Comparison of ENCODE assay signal across 2 cellular contexts in the genomic region with DNA sequence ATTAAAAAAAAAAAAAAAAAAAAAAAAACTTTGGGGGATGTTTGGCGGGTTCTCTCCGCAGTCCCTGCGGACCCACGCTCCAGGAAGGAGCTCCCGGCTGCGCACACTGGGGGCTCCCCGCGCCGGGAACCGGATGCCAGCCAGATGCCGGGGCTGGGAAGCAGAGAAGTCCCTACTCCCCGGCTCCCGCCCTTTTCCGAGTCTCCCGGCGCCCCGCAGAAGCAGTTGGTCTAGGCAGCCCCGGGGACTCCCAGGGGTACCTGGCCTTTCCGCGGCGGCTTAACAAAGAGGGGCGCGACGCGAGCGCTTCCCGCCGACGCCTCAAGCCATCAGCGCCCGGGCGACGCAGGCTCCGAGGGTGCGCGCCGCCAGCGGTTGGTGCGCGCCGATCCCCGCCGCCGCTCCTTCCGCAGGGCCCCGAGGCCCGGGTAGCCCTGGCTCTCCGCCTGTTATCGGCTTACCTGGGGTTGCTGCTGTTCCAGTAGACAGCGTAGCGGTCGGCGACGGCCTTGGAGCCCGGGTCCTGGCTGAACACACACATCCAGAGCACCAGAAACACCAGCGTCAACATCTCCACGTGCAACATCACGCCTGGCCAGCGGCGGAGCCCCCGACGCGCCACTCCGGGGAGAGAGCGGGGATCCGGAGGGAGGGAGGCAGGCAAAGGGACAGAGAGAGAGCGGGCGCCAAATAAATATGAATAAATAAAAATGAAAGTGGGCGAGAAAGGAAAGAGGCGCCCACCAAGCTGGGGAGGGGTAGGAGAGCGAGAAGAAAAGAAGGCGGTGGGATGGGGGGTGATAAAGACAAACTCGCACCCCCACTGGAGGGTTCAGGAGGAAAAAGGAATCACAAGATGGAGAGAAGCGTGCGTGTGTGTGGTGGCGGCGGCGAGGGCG.
TF ChIP-seq lines count a peak whose summit lies in the region.

No MANE protein-coding gene starts in this region.

TF ChIP-seq in HEK293, 187 proteins besides CTCF, POLR2A, EP300 and RAD21 (continues in another document):
- TF ChIP-seq ZNF146 (tag by site-specific recombination; IDR thresholded peaks at IDR 0.05) = no peak
- TF ChIP-seq ZNF560 (tag by site-specific recombination; IDR thresholded peaks at IDR 0.05; ENCODE audit: borderline replicate concordance) = no peak
- peak; percentile 35; the same call in 1 of the 2 replicates for TF ChIP-seq ZNF76 (tag by site-specific recombination; IDR thresholded peaks at IDR 0.05; ENCODE audit: borderline replicate concordance, low read depth)
- peak; percentile 20 for TF ChIP-seq ZBTB8A (tag by site-specific recombination; IDR thresholded peaks at IDR 0.05)
- no peak for TF ChIP-seq ZNF37A (tag by site-specific recombination; IDR thresholded peaks at IDR 0.05)
- peak; percentile 51; the same call in 1 of the 2 replicates for TF ChIP-seq ZBTB17 (tag by site-specific recombination; IDR thresholded peaks at IDR 0.05)
- TF ChIP-seq ZNF785 (tag by site-specific recombination; IDR thresholded peaks at IDR 0.05) = no peak
- TF ChIP-seq, protein P1, sequence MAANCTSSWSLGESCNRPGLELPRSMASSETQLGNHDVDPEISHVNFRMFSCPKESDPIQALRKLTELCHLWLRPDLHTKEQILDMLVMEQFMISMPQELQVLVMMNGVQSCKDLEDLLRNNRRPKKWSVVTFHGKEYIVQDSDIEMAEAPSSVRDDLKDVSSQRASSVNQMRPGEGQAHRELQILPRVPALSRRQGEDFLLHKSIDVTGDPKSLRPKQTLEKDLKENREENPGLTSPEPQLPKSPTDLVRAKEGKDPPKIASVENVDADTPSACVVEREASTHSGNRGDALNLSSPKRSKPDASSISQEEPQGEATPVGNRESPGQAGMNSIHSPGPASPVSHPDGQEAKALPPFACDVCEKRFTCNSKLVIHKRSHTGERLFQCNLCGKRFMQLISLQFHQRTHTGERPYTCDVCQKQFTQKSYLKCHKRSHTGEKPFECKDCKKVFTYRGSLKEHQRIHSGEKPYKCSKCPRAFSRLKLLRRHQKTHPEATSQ (tag by site-specific recombination; IDR thresholded peaks at IDR 0.05) = no peak
- TF ChIP-seq ZNF843 (tag by site-specific recombination; IDR thresholded peaks at IDR 0.05) = no peak
- TF ChIP-seq, protein P2, sequence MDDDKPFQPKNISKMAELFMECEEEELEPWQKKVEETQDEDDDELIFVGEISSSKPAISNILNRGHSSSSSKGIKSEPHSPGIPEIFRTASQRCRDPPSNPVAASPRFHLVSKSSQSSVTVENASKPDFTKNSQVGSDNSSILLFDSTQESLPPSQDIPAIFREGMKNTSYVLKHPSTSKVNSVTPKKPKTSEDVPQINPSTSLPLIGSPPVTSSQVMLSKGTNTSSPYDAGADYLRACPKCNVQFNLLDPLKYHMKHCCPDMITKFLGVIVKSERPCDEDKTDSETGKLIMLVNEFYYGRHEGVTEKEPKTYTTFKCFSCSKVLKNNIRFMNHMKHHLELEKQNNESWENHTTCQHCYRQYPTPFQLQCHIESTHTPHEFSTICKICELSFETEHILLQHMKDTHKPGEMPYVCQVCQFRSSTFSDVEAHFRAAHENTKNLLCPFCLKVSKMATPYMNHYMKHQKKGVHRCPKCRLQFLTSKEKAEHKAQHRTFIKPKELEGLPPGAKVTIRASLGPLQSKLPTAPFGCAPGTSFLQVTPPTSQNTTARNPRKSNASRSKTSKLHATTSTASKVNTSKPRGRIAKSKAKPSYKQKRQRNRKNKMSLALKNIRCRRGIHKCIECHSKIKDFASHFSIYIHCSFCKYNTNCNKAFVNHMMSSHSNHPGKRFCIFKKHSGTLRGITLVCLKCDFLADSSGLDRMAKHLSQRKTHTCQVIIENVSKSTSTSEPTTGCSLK (tag by site-specific recombination; IDR thresholded peaks at IDR 0.05) = no peak
- no peak for TF ChIP-seq ZNF121 (tag by site-specific recombination; IDR thresholded peaks at IDR 0.05)
- TF ChIP-seq ZNF658 (tag by site-specific recombination; IDR thresholded peaks at IDR 0.05) = no peak
- TF ChIP-seq ZNF354C (tag by site-specific recombination; IDR thresholded peaks at IDR 0.05; ENCODE audit: borderline replicate concordance, low read depth) = no peak
- peak; percentile 80 for TF ChIP-seq ZIC2 (tag by site-specific recombination; IDR thresholded peaks at IDR 0.05)
- TF ChIP-seq, protein P3, sequence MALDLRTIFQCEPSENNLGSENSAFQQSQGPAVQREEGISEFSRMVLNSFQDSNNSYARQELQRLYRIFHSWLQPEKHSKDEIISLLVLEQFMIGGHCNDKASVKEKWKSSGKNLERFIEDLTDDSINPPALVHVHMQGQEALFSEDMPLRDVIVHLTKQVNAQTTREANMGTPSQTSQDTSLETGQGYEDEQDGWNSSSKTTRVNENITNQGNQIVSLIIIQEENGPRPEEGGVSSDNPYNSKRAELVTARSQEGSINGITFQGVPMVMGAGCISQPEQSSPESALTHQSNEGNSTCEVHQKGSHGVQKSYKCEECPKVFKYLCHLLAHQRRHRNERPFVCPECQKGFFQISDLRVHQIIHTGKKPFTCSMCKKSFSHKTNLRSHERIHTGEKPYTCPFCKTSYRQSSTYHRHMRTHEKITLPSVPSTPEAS (tag by site-specific recombination; IDR thresholded peaks at IDR 0.05) = no peak
- TF ChIP-seq ZNF510 (tag by site-specific recombination; IDR thresholded peaks at IDR 0.05; ENCODE audit: insufficient replicate concordance) = no peak
- no peak for TF ChIP-seq KLF8 (tag by site-specific recombination; IDR thresholded peaks at IDR 0.05)
- no peak for TF ChIP-seq ZNF391 (tag by site-specific recombination; IDR thresholded peaks at IDR 0.05; ENCODE audit: borderline replicate concordance, low read depth)

TF ChIP-seq in H1, 55 proteins besides CTCF, POLR2A, EP300 and RAD21:
- TF ChIP-seq KDM5A (IDR thresholded peaks at IDR 0.05; ENCODE audit: low read length) = no peak
- TF ChIP-seq RFX5 (IDR thresholded peaks at IDR 0.05; ENCODE audit: borderline replicate concordance, low read depth, low read length) = no peak
- peak; percentile 42 for TF ChIP-seq CREB1 (IDR thresholded peaks at IDR 0.05)
- no peak for TF ChIP-seq EGR1 (IDR thresholded peaks at IDR 0.05; ENCODE audit: borderline replicate concordance, low read depth, low read length)
- no peak for TF ChIP-seq POLR2AphosphoS5 (IDR thresholded peaks at IDR 0.05; ENCODE audit: low read depth, low read length)
- no peak for TF ChIP-seq TAF7 (optimal IDR thresholded peaks at IDR 0.05; ENCODE audit: borderline replicate concordance, low read depth, low read length)
- TF ChIP-seq, protein P4, sequence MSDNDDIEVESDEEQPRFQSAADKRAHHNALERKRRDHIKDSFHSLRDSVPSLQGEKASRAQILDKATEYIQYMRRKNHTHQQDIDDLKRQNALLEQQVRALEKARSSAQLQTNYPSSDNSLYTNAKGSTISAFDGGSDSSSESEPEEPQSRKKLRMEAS (IDR thresholded peaks at IDR 0.05) = peak; percentile 88
- no peak for TF ChIP-seq ZNF274 (IDR thresholded peaks at IDR 0.05; ENCODE audit: borderline replicate concordance, extremely low read depth, low read length)
- TF ChIP-seq MAFK (IDR thresholded peaks at IDR 0.05; ENCODE audit: low read depth, low read length) = no peak
- TF ChIP-seq ASH2L (IDR thresholded peaks at IDR 0.05; ENCODE audit: low read length) = peak; percentile 35
- TF ChIP-seq YY1 (IDR thresholded peaks at IDR 0.05; ENCODE audit: low read depth, low read length) = no peak
- TF ChIP-seq SIN3A (conservative IDR thresholded peaks at IDR 0.05 in 1 of 2, IDR thresholded peaks at IDR 0.05 in 1 of 2; ENCODE audit: low read depth in 1 of 2, low read length in 2 of 2) = 0 out of 4 replicates have a peak, but pooled peaks of 1 of the 2 experiments have one; percentile 40
- TF ChIP-seq NRF1 (IDR thresholded peaks at IDR 0.05; ENCODE audit: low read depth, low read length) = no peak
- TF ChIP-seq TBP (IDR thresholded peaks at IDR 0.05; ENCODE audit: low read depth, low read length) = no peak
- peak; percentile 87; the same call in 1 of the 2 replicates for TF ChIP-seq RBBP5 (IDR thresholded peaks at IDR 0.05; ENCODE audit: borderline replicate concordance, low read depth, low read length)
- peak; percentile 67 for TF ChIP-seq CTBP2 (IDR thresholded peaks at IDR 0.05; ENCODE audit: borderline replicate concordance, insufficient read depth, insufficient read length, low read length)
- TF ChIP-seq TAF1 (IDR thresholded peaks at IDR 0.05; ENCODE audit: low read depth, low read length) = peak; percentile 26; the same call in 1 of the 2 replicates
- TF ChIP-seq, protein P5, sequence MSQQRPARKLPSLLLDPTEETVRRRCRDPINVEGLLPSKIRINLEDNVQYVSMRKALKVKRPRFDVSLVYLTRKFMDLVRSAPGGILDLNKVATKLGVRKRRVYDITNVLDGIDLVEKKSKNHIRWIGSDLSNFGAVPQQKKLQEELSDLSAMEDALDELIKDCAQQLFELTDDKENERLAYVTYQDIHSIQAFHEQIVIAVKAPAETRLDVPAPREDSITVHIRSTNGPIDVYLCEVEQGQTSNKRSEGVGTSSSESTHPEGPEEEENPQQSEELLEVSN (IDR thresholded peaks at IDR 0.05) = peak; percentile 80
- peak; percentile 61 for TF ChIP-seq RNF2 (IDR thresholded peaks at IDR 0.05; ENCODE audit: borderline replicate concordance, low read depth, low read length, missing control alignments, poor library complexity, severe bottlenecking)
- TF ChIP-seq NANOG (IDR thresholded peaks at IDR 0.05; ENCODE audit: insufficient read depth, low read depth, low read length, poor library complexity, severe bottlenecking) = no peak
- TF ChIP-seq SUZ12 (IDR thresholded peaks at IDR 0.05; ENCODE audit: low read length) = no peak
- TF ChIP-seq CEBPB (IDR thresholded peaks at IDR 0.05; ENCODE audit: low read depth, low read length) = no peak
- TF ChIP-seq KDM4A (IDR thresholded peaks at IDR 0.05; ENCODE audit: low read depth, low read length, severe bottlenecking) = peak; percentile 91
- no peak for TF ChIP-seq RXRA (IDR thresholded peaks at IDR 0.05; ENCODE audit: insufficient read depth, low read depth, low read length)
- TF ChIP-seq, protein P6, sequence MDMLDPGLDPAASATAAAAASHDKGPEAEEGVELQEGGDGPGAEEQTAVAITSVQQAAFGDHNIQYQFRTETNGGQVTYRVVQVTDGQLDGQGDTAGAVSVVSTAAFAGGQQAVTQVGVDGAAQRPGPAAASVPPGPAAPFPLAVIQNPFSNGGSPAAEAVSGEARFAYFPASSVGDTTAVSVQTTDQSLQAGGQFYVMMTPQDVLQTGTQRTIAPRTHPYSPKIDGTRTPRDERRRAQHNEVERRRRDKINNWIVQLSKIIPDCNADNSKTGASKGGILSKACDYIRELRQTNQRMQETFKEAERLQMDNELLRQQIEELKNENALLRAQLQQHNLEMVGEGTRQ (IDR thresholded peaks at IDR 0.05; ENCODE audit: low read length) = no peak
- no peak for TF ChIP-seq BACH1 (IDR thresholded peaks at IDR 0.05; ENCODE audit: low read length)
- TF ChIP-seq SP2 (IDR thresholded peaks at IDR 0.05; ENCODE audit: low read length) = no peak
